In genomic region chr7:73536479-73536878, GRCh38 we compare ENCODE assay signal across 16 cellular contexts.
"Had no signal": no experiment of that assay in that cellular context is flagged by ENCODE, and none has a peak within 500 bp of the region (broad histone marks: within the 10 kb centered on the region; RNA-seq: fewer than 3 reads in every experiment).

No MANE protein-coding gene starts in this region.

- H3K9ac ChIP-seq: parathyroid adenoma had no signal

- H3K27ac Mint-ChIP-seq: activated T-cell treated with anti-CD3 and anti-CD28 coated beads, Interleukin-2, amount 50 U/mL, for 72 hours; stimulated activated naive B cell treated with anti-CD40 and anti-IgM and Interleukin-4, amounts not matched to agents 10 μg/mL and 1 μg/mL and 100 μg/mL, for 72 hours; T-cell had no signal

- H3K9me3 Mint-ChIP-seq: activated T-cell treated with anti-CD3 and anti-CD28 coated beads, Interleukin-2, amount 50 U/mL, for 72 hours; naive thymus-derived CD4-positive, alpha-beta T cell; T-cell had no signal

- H3K9me3 ChIP-seq: esophagus squamous epithelium, thoracic aorta had no signal

- H3K4me3 ChIP-seq: esophagus squamous epithelium, thoracic aorta had no signal

- H3K27me3 Mint-ChIP-seq: naive thymus-derived CD4-positive, alpha-beta T cell; stimulated activated naive B cell treated with anti-CD40 and anti-IgM and Interleukin-4, amounts not matched to agents 10 μg/mL and 1 μg/mL and 100 μg/mL, for 72 hours; T-cell had no signal

- H3K4me1 Mint-ChIP-seq: T-cell had no signal

- H2AFZ ChIP-seq: parathyroid adenoma had no signal

- H3K4me1 ChIP-seq: esophagus squamous epithelium, parathyroid adenoma had no signal

- H3K27ac ChIP-seq: brain microvascular endothelial cell, esophagus squamous epithelium, parathyroid adenoma, thoracic aorta had no signal

- ATAC-seq: activated T-cell treated with anti-CD3 and anti-CD28 coated beads, Interleukin-2, amount 50 U/mL, for 72 hours; left ventricle myocardium superior; naive thymus-derived CD4-positive, alpha-beta T cell; stimulated activated naive B cell treated with anti-CD40 and anti-IgM and Interleukin-4, amounts not matched to agents 10 μg/mL and 1 μg/mL and 100 μg/mL, for 72 hours; T-cell had no signal

- DNase-seq: activated CD4-positive, alpha-beta T cell treated with anti-CD3 and anti-CD28 coated beads, Interleukin-2, amount 50 U/mL, for 1 hour; activated CD8-positive, alpha-beta memory T cell treated with anti-CD3 and anti-CD28 coated beads, Interleukin-2, amount 50 U/mL, for 4 hours; activated effector memory CD4-positive, alpha-beta T cell treated with anti-CD3 and anti-CD28 coated beads, Interleukin-2, amount 50 U/mL, for 16 hours; activated naive CD4-positive, alpha-beta T cell treated with anti-CD3 and anti-CD28 coated beads, Interleukin-2, amount 50 U/mL, for 16 hours; activated T-cell treated with anti-CD3 and anti-CD28 coated beads, Interleukin-2, amount 50 U/mL, for 72 hours; brain microvascular endothelial cell; effector CD4-positive, alpha-beta T cell; esophagus squamous epithelium; left ventricle myocardium superior; mesendoderm; naive thymus-derived CD4-positive, alpha-beta T cell; stimulated activated naive B cell treated with anti-CD40 and anti-IgM and Interleukin-4, amounts not matched to agents 10 μg/mL and 1 μg/mL and 100 μg/mL, for 72 hours; T-cell; T1000 had no signal

- H3K4me3 Mint-ChIP-seq: activated T-cell treated with anti-CD3 and anti-CD28 coated beads, Interleukin-2, amount 50 U/mL, for 72 hours; naive thymus-derived CD4-positive, alpha-beta T cell; stimulated activated naive B cell treated with anti-CD40 and anti-IgM and Interleukin-4, amounts not matched to agents 10 μg/mL and 1 μg/mL and 100 μg/mL, for 72 hours; T-cell had no signal

- H3K27me3 ChIP-seq: brain microvascular endothelial cell, esophagus squamous epithelium had no signal
